10 cellular contexts compared by ENCODE assay signal in genomic region chr2:168166902-168167510, GRCh38.
DNase-seq lines count a peak whose midpoint lies in the region; ATAC-seq, FAIRE-seq and TF ChIP-seq lines count a peak whose summit lies in the region.
"Had no signal": no experiment of that assay in that cellular context is flagged by ENCODE, and none has a peak within 500 bp of the region (broad histone marks: within the 10 kb centered on the region; RNA-seq: fewer than 3 reads in every experiment).

No MANE protein-coding gene starts in this region.

- peaks cover 54 to 90% of the 10 kb centered on the region in 2 experiments for H3K4me1 ChIP-seq in HCT116 (ENCODE audit: control insufficient read depth in 1 of 2, insufficient read depth in 2 of 2, low read length in 2 of 2)

- H3K4me2 ChIP-seq in HCT116 (ENCODE audit: low read length) = peak overlapping the region; percentile 62

- H3K9ac ChIP-seq in HCT116 (ENCODE audit: low read length) = peak overlapping the region; percentile 49

- H3K4me1 Mint-ChIP-seq in activated naive CD8-positive, alpha-beta T cell treated with anti-CD3 and anti-CD28 coated beads for 36 hours = peaks cover 52% of the 10 kb centered on the region
- peaks cover 52 to 81% of the 10 kb centered on the region in 2 donors for H3K4me1 Mint-ChIP-seq in immature natural killer cell

- RAD21 ChIA-PET in HCT116 (lab: Charles Lee; ENCODE audit: low non-redundant PET in 1 of 2, low total read pairs in 2 of 2, uncharacterized antibody in 2 of 2, unreplicated experiment in 2 of 2) = no interaction called here

- no peak overlapping the region for H2AFZ ChIP-seq in HCT116 (ENCODE audit: low read depth, low read length, poor library complexity, severe bottlenecking)

- ATAC-seq in HCT116 (peak; percentile 86), GM21390 (IDR thresholded peaks at IDR 0.05; ENCODE audit: unreplicated experiment) (no peak)

- H3K27me3 ChIP-seq in HCT116 (ENCODE audit: insufficient read depth, low read length) = no peaks in the 10 kb centered on the region

- no peak for TF ChIP-seq CTCF in HCT116 (IDR thresholded peaks at IDR 0.05 in 2 of 3, conservative IDR thresholded peaks at IDR 0.05 in 1 of 3; ENCODE audit: borderline replicate concordance in 1 of 3, insufficient read depth in 1 of 3, low read depth in 2 of 3, low read length in 2 of 3)

- peak overlapping the region; percentile 89 for H3K27ac ChIP-seq in HCT116 (ENCODE audit: low read depth, low read length)

- no peaks in the 10 kb centered on the region for H3K27me3 Mint-ChIP-seq in activated naive CD8-positive, alpha-beta T cell treated with anti-CD3 and anti-CD28 coated beads for 36 hours
- peaks cover 0 to 2% (median 1%) of the 10 kb centered on the region in 3 donors for H3K27me3 Mint-ChIP-seq in immature natural killer cell (ENCODE audit: low read depth in 3 of 3)

- H3K9me3 ChIP-seq in HCT116 (ENCODE audit: control insufficient read depth in 1 of 2, insufficient read depth in 1 of 2, low read depth in 1 of 2, low read length in 2 of 2) = no peaks in the 10 kb centered on the region

- BruUV-seq in HCT116 (replicated peaks; lab: Mats Ljungman, UMichigan) = TSS peak; percentile 72

- peak overlapping the region in 1 of 2 experiments; percentile 19; a peak in 2 of 4 replicates for H3K4me3 ChIP-seq in HCT116 (replicated peaks in 1 of 2; ENCODE audit: low read depth in 1 of 2, low read length in 2 of 2)

- POLR2A ChIA-PET in HCT116 (lab: Charles Lee) = no interaction called here

- TF ChIP-seq RAD21 in HCT116 (IDR thresholded peaks at IDR 0.05; ENCODE audit: low read depth) = peak; percentile 18; the same call in 1 of the 2 replicates

- H3K9me2 ChIP-seq in HCT116 (ENCODE audit: insufficient read depth) = no peaks in the 10 kb centered on the region

- H3K27ac Mint-ChIP-seq in activated naive CD8-positive, alpha-beta T cell treated with anti-CD3 and anti-CD28 coated beads for 36 hours = peak overlapping the region; percentile 80
- H3K27ac Mint-ChIP-seq in immature natural killer cell = peak overlapping the region in 5 of 6 donors; percentile 1 to 76 (median 49)

- H3K36me3 Mint-ChIP-seq in activated naive CD8-positive, alpha-beta T cell treated with anti-CD3 and anti-CD28 coated beads for 36 hours = peaks cover 36% of the 10 kb centered on the region
- peaks cover 11 to 17% (median 15%) of the 10 kb centered on the region in 3 donors for H3K36me3 Mint-ChIP-seq in immature natural killer cell

- no peak overlapping the region for H3K4me3 Mint-ChIP-seq in activated naive CD8-positive, alpha-beta T cell treated with anti-CD3 and anti-CD28 coated beads for 36 hours
- H3K4me3 Mint-ChIP-seq in immature natural killer cell = no peak overlapping the region

- peaks cover 0 to 36% of the 10 kb centered on the region in 2 experiments; a peak in 1 of 4 replicates for H3K36me3 ChIP-seq in HCT116 (ENCODE audit: control insufficient read depth in 1 of 2, insufficient read depth in 2 of 2, low read length in 2 of 2)

- no peak for FAIRE-seq in GM12891 (lab: Jason Lieb, UNC)

- DNase-seq in AG20443 (ENCODE audit: low spot score) = peak; percentile 23
- peak; percentile 83 for DNase-seq in HCT116 (ENCODE audit: low read depth, low spot score)
- DNase-seq in activated naive CD8-positive, alpha-beta T cell treated with anti-CD3 and anti-CD28 coated beads for 36 hours = no peak
- no peak for DNase-seq in immature natural killer cell
- DNase-seq in C1 segment of cervical spinal cord (lab: John Stamatoyannopoulos, UW) = no peak
- DNase-seq in GM12891 (ENCODE audit: insufficient read length, low spot score) = no peak
- DNase-seq in NCI-H1092 treated with DMSO at 0.1 percent for 48 hours (lab: John Stamatoyannopoulos, UW) = no peak
- DNase-seq: dermis blood vessel endothelial cell, DMS 273 treated with DMSO at 0.1 percent for 48 hours had no signal

- H3K9me3 Mint-ChIP-seq in activated naive CD8-positive, alpha-beta T cell treated with anti-CD3 and anti-CD28 coated beads for 36 hours = no peaks in the 10 kb centered on the region
- no peaks in the 10 kb centered on the region for H3K9me3 Mint-ChIP-seq in immature natural killer cell

- H4K20me1 ChIP-seq in HCT116 (ENCODE audit: insufficient read depth) = no peaks in the 10 kb centered on the region

- TF ChIP-seq POLR2A in HCT116 (IDR thresholded peaks at IDR 0.05; ENCODE audit: borderline replicate concordance, extremely low read depth, insufficient read depth, insufficient read length) = no peak
- TF ChIP-seq POLR2A in GM12891 (IDR thresholded peaks at IDR 0.05; ENCODE audit: low read depth, low read length) = no peak

- intact Hi-C loops in HCT116 (cut with micrococcal nuclease) = loop anchor here (2.0 to 5.0 kb wide), 2 partner anchors 44 to 80 kb away; partner anchors contain the start of gene STK39

- CTCF ChIA-PET in HCT116 (lab: Charles Lee) = no interaction called here

- H3K79me2 ChIP-seq in HCT116 (ENCODE audit: insufficient read depth, low read length) = peaks cover 92% of the 10 kb centered on the region

TF ChIP-seq in HCT116, 20 proteins besides CTCF, POLR2A, EP300 and RAD21 (continues in another document):
- TF ChIP-seq JUND (IDR thresholded peaks at IDR 0.05) (peak; percentile 95), SP1 (IDR thresholded peaks at IDR 0.05; ENCODE audit: low read depth) (peak; percentile 97), POLR2AphosphoS5 (IDR thresholded peaks at IDR 0.05; ENCODE audit: low read depth, low read length) (peak; percentile 47; the same call in 1 of the 2 replicates), ZNF274 (IDR thresholded peaks at IDR 0.05; ENCODE audit: low read depth, low read length) (no peak), SIN3A (IDR thresholded peaks at IDR 0.05; ENCODE audit: low read depth) (peak; percentile 70; the same call in 1 of the 2 replicates), YY1 (IDR thresholded peaks at IDR 0.05; ENCODE audit: extremely low read depth, insufficient replicate concordance, low read depth, low read length) (no peak), MAX (IDR thresholded peaks at IDR 0.05) (peak; percentile 76), FOSL1 (IDR thresholded peaks at IDR 0.05; ENCODE audit: low read depth) (peak; percentile 93)
- TF ChIP-seq, protein P1, sequence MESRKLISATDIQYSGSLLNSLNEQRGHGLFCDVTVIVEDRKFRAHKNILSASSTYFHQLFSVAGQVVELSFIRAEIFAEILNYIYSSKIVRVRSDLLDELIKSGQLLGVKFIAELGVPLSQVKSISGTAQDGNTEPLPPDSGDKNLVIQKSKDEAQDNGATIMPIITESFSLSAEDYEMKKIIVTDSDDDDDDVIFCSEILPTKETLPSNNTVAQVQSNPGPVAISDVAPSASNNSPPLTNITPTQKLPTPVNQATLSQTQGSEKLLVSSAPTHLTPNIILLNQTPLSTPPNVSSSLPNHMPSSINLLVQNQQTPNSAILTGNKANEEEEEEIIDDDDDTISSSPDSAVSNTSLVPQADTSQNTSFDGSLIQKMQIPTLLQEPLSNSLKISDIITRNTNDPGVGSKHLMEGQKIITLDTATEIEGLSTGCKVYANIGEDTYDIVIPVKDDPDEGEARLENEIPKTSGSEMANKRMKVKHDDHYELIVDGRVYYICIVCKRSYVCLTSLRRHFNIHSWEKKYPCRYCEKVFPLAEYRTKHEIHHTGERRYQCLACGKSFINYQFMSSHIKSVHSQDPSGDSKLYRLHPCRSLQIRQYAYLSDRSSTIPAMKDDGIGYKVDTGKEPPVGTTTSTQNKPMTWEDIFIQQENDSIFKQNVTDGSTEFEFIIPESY (IDR thresholded peaks at IDR 0.05; ENCODE audit: extremely low read depth, insufficient replicate concordance, low read length) = no peak

TF ChIP-seq in GM12891, 5 proteins besides CTCF, POLR2A, EP300 and RAD21:
- TF ChIP-seq POU2F2 (IDR thresholded peaks at IDR 0.05; ENCODE audit: low read depth, low read length) = no peak
- no peak for TF ChIP-seq TAF1 (IDR thresholded peaks at IDR 0.05; ENCODE audit: low read depth, low read length)
- TF ChIP-seq POLR2AphosphoS5 (IDR thresholded peaks at IDR 0.05; ENCODE audit: low read depth, low read length) = no peak
- no peak for TF ChIP-seq PAX5 (IDR thresholded peaks at IDR 0.05; ENCODE audit: insufficient read depth, low read length, severe bottlenecking)
- no peak for TF ChIP-seq SPI1 (IDR thresholded peaks at IDR 0.05; ENCODE audit: low read depth, low read length)
TF ChIP-seq in GM12891: peak in this region for 0.

Comparison
In these comparisons a context has a peak if more than half of its experiments do, and no peak if none do; other contexts are left out.
1. DNase-seq: peak in AG20443 (single experiment) and HCT116 (single experiment); none in activated naive CD8-positive, alpha-beta T cell treated with anti-CD3 and anti-CD28 coated beads for 36 hours (single experiment), immature natural killer cell (0 of 3), C1 segment of cervical spinal cord (0 of 14), GM12891 (single experiment) and NCI-H1092 treated with DMSO at 0.1 percent for 48 hours (single experiment).